In genomic region chr4:126047114-126047513, GRCh38 we compare ENCODE assay signal across 34 cellular contexts.
"Had no signal": no experiment of that assay in that cellular context is flagged by ENCODE, and none has a peak within 500 bp of the region (broad histone marks: within the 10 kb centered on the region; RNA-seq: fewer than 3 reads in every experiment).

No MANE protein-coding gene starts in this region.

- DNase-seq: Karpas-422, Kasumi-1, MG63, MV-4-11, NCI-H1048, NCI-H1092, NCI-H1092 treated with DMSO at 0.1 percent for 48 hours, NCI-H1105, NCI-H1105 treated with DMSO at 0.1 percent for 48 hours, NCI-H1417, NCI-H1417 treated with DMSO at 0.1 percent for 48 hours, NCI-H1436, NCI-H1436 treated with DMSO at 0.1 percent for 48 hours, NCI-H146, NCI-H1694, NCI-H1694 treated with DMSO at 0.1 percent for 48 hours, NCI-H187, NCI-H187 treated with DMSO at 0.1 percent for 48 hours, NCI-H1930, NCI-H2029, NCI-H2029 treated with DMSO at 0.1 percent for 48 hours, NCI-H2081, NCI-H2081 treated with DMSO at 0.1 percent for 48 hours, NCI-H2107, NCI-H2171, NCI-H2171 treated with DMSO at 0.1 percent for 48 hours, NCI-H2227 treated with DMSO at 0.1 percent for 48 hours, NCI-H226, NCI-H345, NCI-H446, NCI-H446 treated with DMSO at 0.1 percent for 48 hours, NCI-H510A, NCI-H510A treated with DMSO at 0.1 percent for 48 hours, NCI-H524 had no signal

- H3K36me3 ChIP-seq: MG63 had no signal

- H3K4me3 ChIP-seq: MG63 had no signal

- H3K27me3 ChIP-seq: MG63 had no signal

- H3K9me3 ChIP-seq: MG63 had no signal
